ENCODE assay signal across 34 cellular contexts in genomic region chr1:196074182-196074581, GRCh38.
"Had no signal": no experiment of that assay in that cellular context is flagged by ENCODE, and none has a peak within 500 bp of the region (broad histone marks: within the 10 kb centered on the region; RNA-seq: fewer than 3 reads in every experiment).

No MANE protein-coding gene starts in this region.

- H3K27me3 ChIP-seq: MG63 had no signal

- H3K4me3 ChIP-seq: MG63 had no signal

- DNase-seq: Karpas-422, Kasumi-1, MG63, MM.1S, MV-4-11, NCI-H1048, NCI-H1092, NCI-H1092 treated with DMSO at 0.1 percent for 48 hours, NCI-H1105, NCI-H1105 treated with DMSO at 0.1 percent for 48 hours, NCI-H1417, NCI-H1417 treated with DMSO at 0.1 percent for 48 hours, NCI-H1436, NCI-H1436 treated with DMSO at 0.1 percent for 48 hours, NCI-H146, NCI-H1694, NCI-H1694 treated with DMSO at 0.1 percent for 48 hours, NCI-H187, NCI-H187 treated with DMSO at 0.1 percent for 48 hours, NCI-H1930, NCI-H2029, NCI-H2029 treated with DMSO at 0.1 percent for 48 hours, NCI-H2081, NCI-H2081 treated with DMSO at 0.1 percent for 48 hours, NCI-H2107, NCI-H2171, NCI-H2171 treated with DMSO at 0.1 percent for 48 hours, NCI-H2227 treated with DMSO at 0.1 percent for 48 hours, NCI-H226, NCI-H345, NCI-H446, NCI-H446 treated with DMSO at 0.1 percent for 48 hours, NCI-H510A had no signal

- H3K9me3 ChIP-seq: MG63 had no signal

- H3K9ac ChIP-seq: KMS-11 had no signal

- H3K4me2 ChIP-seq: KMS-11 had no signal

- H3K36me3 ChIP-seq: MG63 had no signal

- H3K27ac ChIP-seq: KMS-11 had no signal
